12 cellular contexts compared by ENCODE assay signal in the genomic region with DNA sequence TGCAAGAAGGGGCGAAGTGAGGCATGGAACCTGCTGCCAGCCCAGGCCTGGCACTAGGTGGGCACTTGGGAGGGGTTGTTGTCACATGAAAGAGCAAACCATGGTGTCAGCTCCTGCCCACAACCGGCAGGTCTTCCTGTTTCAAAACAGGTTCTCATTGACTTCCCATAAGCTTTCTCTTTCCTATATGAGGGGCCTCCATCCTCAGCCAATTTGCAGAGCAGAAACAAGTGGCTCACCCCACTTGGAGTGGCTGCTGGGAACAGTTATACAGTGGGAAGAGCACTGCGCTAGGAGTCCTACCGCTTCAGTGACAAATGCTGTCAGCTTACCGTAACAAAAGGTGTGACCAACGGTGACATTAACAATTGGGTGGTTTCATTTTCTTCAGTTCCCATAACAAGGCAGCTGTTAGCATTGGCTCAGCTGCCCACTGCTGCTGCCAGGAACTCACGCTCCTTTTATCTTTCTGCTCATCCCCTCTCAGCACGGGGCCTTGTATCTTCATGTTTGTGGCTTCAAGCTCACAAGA. TPM values are rescaled to one million over a fixed set of nuclear protein-coding genes. Genes with fewer than 3 reads are reported as not detected.
DNase-seq lines count a peak whose midpoint lies in the region; ATAC-seq, FAIRE-seq and TF ChIP-seq lines count a peak whose summit lies in the region.
"Had no signal": no experiment of that assay in that cellular context is flagged by ENCODE, and none has a peak within 500 bp of the region (broad histone marks: within the 10 kb centered on the region; RNA-seq: fewer than 3 reads in every experiment).

No MANE protein-coding gene starts in this region.

- H3K4me3 Mint-ChIP-seq in CD8-positive, alpha-beta memory T cell: peak overlapping the region; percentile 11 to 90 (median 79)
- H3K4me3 Mint-ChIP-seq in mesothelial cell of epicardium: no peak overlapping the region

- CTCF ChIA-PET in CD8-positive, alpha-beta memory T cell (lab: Charles Lee): interaction anchor here (0.5 to 3.4 kb wide), 11 partner anchors 9 to 45 kb away, joined by 3 to 17 read pairs (median 8); a partner anchor contains a TSS
- CTCF ChIA-PET in K562 (lab: Yijun Ruan, JAX; ENCODE audit: low intra/inter-chr PET ratio): no interaction called here

- H3K27ac ChIP-seq in CD8-positive, alpha-beta memory T cell (ENCODE audit: low read depth, low read length): peak overlapping the region; percentile 35
- H3K27ac ChIP-seq in K562 (ENCODE audit: extremely low read depth, low read depth, low read length): no peak overlapping the region
- H3K27ac ChIP-seq: GM23248, SJSA1 had no signal

- no peaks in the 10 kb centered on the region for H3K79me2 ChIP-seq in K562 (ENCODE audit: control insufficient read depth, insufficient read depth, low read length)

- H3K36me3 ChIP-seq in CD8-positive, alpha-beta memory T cell (ENCODE audit: insufficient read depth, low read length): peaks cover 26% of the 10 kb centered on the region
- H3K36me3 ChIP-seq in K562 (ENCODE audit: control insufficient read depth, insufficient read depth, low read length): peaks cover 26% of the 10 kb centered on the region; the same call in 2 of the 3 replicates
- H3K36me3 ChIP-seq: right lobe of liver, SJSA1 had no signal

- BruUV-seq in K562 (replicated peaks; lab: Mats Ljungman, UMichigan): no TSS peak

- TF ChIP-seq CTCF in K562 (IDR thresholded peaks at IDR 0.05 in 2 of 3, conservative IDR thresholded peaks at IDR 0.05 in 1 of 3; ENCODE audit: insufficient read depth in 2 of 3, low read depth in 1 of 3, low read length in 3 of 3) (no peak), mesothelial cell of epicardium (IDR thresholded peaks at IDR 0.05; ENCODE audit: unreplicated experiment) (no peak)

- H3K27ac Mint-ChIP-seq in CD8-positive, alpha-beta memory T cell: peak overlapping the region; percentile 46 to 99 (median 96)
- H3K27ac Mint-ChIP-seq in mesothelial cell of epicardium: no peak overlapping the region

- H3K36me3 Mint-ChIP-seq in CD8-positive, alpha-beta memory T cell: peaks cover 15 to 37% (median 15%) of the 10 kb centered on the region in 3 donors
- H3K36me3 Mint-ChIP-seq in mesothelial cell of epicardium: no peaks in the 10 kb centered on the region

- H3K4me1 Mint-ChIP-seq in CD8-positive, alpha-beta memory T cell: peaks cover 85 to 91% (median 90%) of the 10 kb centered on the region in 3 donors
- H3K4me1 Mint-ChIP-seq in mesothelial cell of epicardium: peaks cover 1% of the 10 kb centered on the region

- no peaks in the 10 kb centered on the region for H3K27me3 ChIP-seq in CD8-positive, alpha-beta memory T cell (ENCODE audit: insufficient read depth, low read length, poor library complexity, severe bottlenecking)
- H3K27me3 ChIP-seq in K562 (ENCODE audit: control insufficient read depth in 2 of 2, insufficient read depth in 2 of 2, low read length in 2 of 2): no peaks in the 10 kb centered on the region; a peak in 1 of 5 replicates
- H3K27me3 ChIP-seq: right lobe of liver had no signal

- H3K9me3 ChIP-seq in CD8-positive, alpha-beta memory T cell (ENCODE audit: low read length): no peaks in the 10 kb centered on the region
- no peaks in the 10 kb centered on the region for H3K9me3 ChIP-seq in K562 (replicated peaks; ENCODE audit: control insufficient read depth, insufficient read depth, low read depth, low read length)
- H3K9me3 ChIP-seq: right lobe of liver, SJSA1 had no signal

- H3K9me1 ChIP-seq in K562 (ENCODE audit: control insufficient read depth, insufficient read depth, low read length): no peaks in the 10 kb centered on the region

- POLR2A ChIA-PET in CD8-positive, alpha-beta memory T cell (lab: Charles Lee): interaction anchor here (0.6 to 3.2 kb wide), 12 partner anchors 9 to 687 kb away, joined by 3 to 33 read pairs (median 4); a partner anchor contains a TSS
- POLR2A ChIA-PET in K562 (lab: Yijun Ruan, JAX): interaction anchor here (0.5 to 1.1 kb wide), 4 partner anchors 8 to 86 kb away, joined by 3 to 4 read pairs (median 4); a partner anchor contains a TSS

- peaks cover 95% of the 10 kb centered on the region for H3K4me1 ChIP-seq in CD8-positive, alpha-beta memory T cell (ENCODE audit: insufficient read depth, low read length)
- H3K4me1 ChIP-seq in K562 (replicated peaks in 1 of 2; ENCODE audit: control insufficient read depth in 2 of 2, insufficient read depth in 2 of 2, low read length in 2 of 2): no peaks in the 10 kb centered on the region; a peak in 1 of 5 replicates
- H3K4me1 ChIP-seq: right lobe of liver, SJSA1 had no signal

- H3K4me2 ChIP-seq in K562 (ENCODE audit: insufficient read depth, low read length): no peak overlapping the region

- no peak for TF ChIP-seq EP300 in K562 (IDR thresholded peaks at IDR 0.05; ENCODE audit: low read length)

- DNase-seq in CD8-positive, alpha-beta memory T cell: peak; percentile 37 to 82 (median 77)
- DNase-seq in NOMO-1 treated with dmso at 0.1 percent for 144 hours (lab: John Stamatoyannopoulos, UW; ENCODE audit: unreplicated experiment) (peak; percentile 28), K562 (ENCODE audit: extremely low read depth in 1 of 4, low spot score in 3 of 4) (no peak), DMS 273 (lab: John Stamatoyannopoulos, UW; ENCODE audit: unreplicated experiment) (no peak), mesothelial cell of epicardium (ENCODE audit: low spot score in 2 of 2, unreplicated experiment in 2 of 2) (no peak), hepatic stellate cell (ENCODE audit: low spot score) (no peak)
- DNase-seq: GM23248, NCI-H2171 treated with DMSO at 0.1 percent for 48 hours, right lobe of liver had no signal

- no peak for FAIRE-seq in K562 (lab: Jason Lieb, UNC)

- WGBS in K562 (ENCODE audit: insufficient coverage, low coverage, missing lambda C conversion rate): 52% methylated on average over 7 of the region's 8 CpGs

- no peak overlapping the region for H3K9ac ChIP-seq in K562 (ENCODE audit: insufficient read depth in 1 of 2, low read depth in 2 of 2, low read length in 2 of 2)
- H3K9ac ChIP-seq: GM23248 had no signal

- H3K4me3 ChIP-seq in CD8-positive, alpha-beta memory T cell (ENCODE audit: low read length): peak overlapping the region; percentile 53
- no peak overlapping the region for H3K4me3 ChIP-seq in K562
- H3K4me3 ChIP-seq: GM23248, right lobe of liver, SJSA1 had no signal

- TF ChIP-seq POLR2A in K562 (conservative IDR thresholded peaks at IDR 0.05): no peak

- ATAC-seq in K562: no peak
- ATAC-seq: esophagus mucosa had no signal

- H2AFZ ChIP-seq in K562 (ENCODE audit: low read depth, low read length): no peak overlapping the region
- H2AFZ ChIP-seq: GM23248 had no signal

- intact Hi-C loops in K562 (cut with micrococcal nuclease): no loop called here

- H3K27me3 Mint-ChIP-seq in CD8-positive, alpha-beta memory T cell: no peaks in the 10 kb centered on the region
- peaks cover 30% of the 10 kb centered on the region for H3K27me3 Mint-ChIP-seq in mesothelial cell of epicardium (ENCODE audit: low read depth)

- peaks cover 0 to 2% (median 0%) of the 10 kb centered on the region in 5 donors for H3K9me3 Mint-ChIP-seq in CD8-positive, alpha-beta memory T cell
- H3K9me3 Mint-ChIP-seq in mesothelial cell of epicardium: peaks cover 4% of the 10 kb centered on the region

- no peaks in the 10 kb centered on the region for H4K20me1 ChIP-seq in K562 (replicated peaks; ENCODE audit: control insufficient read depth, insufficient read depth, low read length)

- in situ Hi-C loops in K562 (cut with MboI): no loop called here

- no peak for TF ChIP-seq RAD21 in K562 (CRISPR knock-in tag; conservative IDR thresholded peaks at IDR 0.05 in 1 of 2, IDR thresholded peaks at IDR 0.05 in 1 of 2)

RNA-seq across cellular contexts. Expression of a gene that starts 10.2 kb away (rescaled TPM):
- total RNA-seq in CD8-positive, alpha-beta memory T cell: under 1 TPM; 0.24 to 0.62 TPM
- 0.59 TPM for polyA plus RNA-seq in CD8-positive, alpha-beta memory T cell
- total RNA-seq in K562 (2011; cell fraction: chromatin; rRNA removed; ENCODE audit: low replicate concordance): 0.07 TPM in 1 of 2 replicates, not detected in the other
- not detected in 2 replicates for total RNA-seq in K562 (2011; cell fraction: nucleolus; rRNA removed)
- total RNA-seq in K562 (2011; cell fraction: nucleoplasm; rRNA removed): 0.07 TPM in 1 of 2 replicates, not detected in the other
- total RNA-seq in K562 (2014; rRNA removed) (not detected in 2 replicates), K562 (2014; rRNA removed; fragmentation: Illumina TruSeq; extraction: Trizol) (not detected in 2 replicates), K562 (2015; rRNA removed; fragmentation: Illumina TruSeq; extraction: Trizol) (not detected in 2 replicates), K562 (2021) (not detected in 2 replicates), mesothelial cell of epicardium (0.61 to 0.82 TPM (median 0.69 TPM) in 3 replicates)
- polyA plus RNA-seq in K562 (2011; rRNA removed) (0.03 TPM in 1 of 2 replicates, not detected in the other), K562 (2014; fragmentation: Illumina TruSeq; extraction: Trizol) (not detected in 2 replicates), K562 (2014; fragmentation: Nextera tagmentation; extraction: Ambion mirVana) (not detected), K562 (2014; rRNA removed) (not detected in 2 replicates)
- polyA plus RNA-seq in K562 (2011; cell fraction: cytosol; rRNA removed): 0.01 and 0.03 TPM in 2 replicates
- 0.09 TPM in 1 of 2 replicates, not detected in the other for polyA plus RNA-seq in K562 (2011; cell fraction: nucleus; rRNA removed)
- 0.01 TPM in 1 of 2 replicates, not detected in the other for polyA plus RNA-seq in K562 (2012)
- polyA minus RNA-seq in K562 (2011; rRNA and poly(A)+ RNA removed): not detected in 2 replicates
- polyA minus RNA-seq in K562 (2011; cell fraction: cytosol; rRNA and poly(A)+ RNA removed): not detected in 2 replicates
- not detected in 2 replicates for polyA minus RNA-seq in K562 (2011; cell fraction: nucleus; rRNA and poly(A)+ RNA removed)
- total RNA-seq: esophagus mucosa, GM23248, kidney epithelial cell, right lobe of liver, SJSA1 had no signal
- polyA plus RNA-seq: GM23248 had no signal

RNA-seq across cellular contexts. Expression of a gene that starts 21.6 kb away (rescaled TPM):
- total RNA-seq in CD8-positive, alpha-beta memory T cell: 100 to 1,000 TPM; 433 to 452 TPM
- polyA plus RNA-seq in CD8-positive, alpha-beta memory T cell: 1,206 TPM
- total RNA-seq in K562 (2011; cell fraction: chromatin; rRNA removed; ENCODE audit: low replicate concordance): 47.8 and 143 TPM in 2 replicates
- total RNA-seq in K562 (2011; cell fraction: nucleolus; rRNA removed): 99.9 and 118 TPM in 2 replicates
- 74.1 and 109 TPM in 2 replicates for total RNA-seq in K562 (2011; cell fraction: nucleoplasm; rRNA removed)
- 40.4 and 59.3 TPM in 2 replicates for total RNA-seq in K562 (2014; rRNA removed)
- 18.6 and 22.7 TPM in 2 replicates for total RNA-seq in K562 (2014; rRNA removed; fragmentation: Illumina TruSeq; extraction: Trizol)
- total RNA-seq in K562 (2015; rRNA removed; fragmentation: Illumina TruSeq; extraction: Trizol): 45.1 and 50.1 TPM in 2 replicates
- 82.8 and 95.3 TPM in 2 replicates for total RNA-seq in K562 (2021)
- 43.3 and 102 TPM in 2 replicates for polyA plus RNA-seq in K562 (2011; rRNA removed)
- 74.7 and 120 TPM in 2 replicates for polyA plus RNA-seq in K562 (2011; cell fraction: cytosol; rRNA removed)
- 95.0 and 171 TPM in 2 replicates for polyA plus RNA-seq in K562 (2011; cell fraction: nucleus; rRNA removed)
- polyA plus RNA-seq in K562 (2012): 151 and 373 TPM in 2 replicates
- polyA plus RNA-seq in K562 (2014; fragmentation: Illumina TruSeq; extraction: Trizol): 103 and 132 TPM in 2 replicates
- 10 to 100 TPM; 25.4 to 26.8 TPM for polyA plus RNA-seq in K562 (2014; fragmentation: Nextera tagmentation; extraction: Ambion mirVana)
- polyA plus RNA-seq in K562 (2014; rRNA removed): 49.1 and 51.0 TPM in 2 replicates
- polyA minus RNA-seq in K562 (2011; rRNA and poly(A)+ RNA removed): 25.1 and 30.5 TPM in 2 replicates
- 62.2 and 68.9 TPM in 2 replicates for polyA minus RNA-seq in K562 (2011; cell fraction: cytosol; rRNA and poly(A)+ RNA removed)
- polyA minus RNA-seq in K562 (2011; cell fraction: nucleus; rRNA and poly(A)+ RNA removed): 69.4 and 73.9 TPM in 2 replicates
- 6.3 to 6.5 TPM (median 6.4 TPM) in 3 replicates for total RNA-seq in mesothelial cell of epicardium

RNA-seq across cellular contexts. Expression of a gene that starts 34.5 kb away (rescaled TPM):
- total RNA-seq in CD8-positive, alpha-beta memory T cell: 1 to 10 TPM; 3.6 to 4.3 TPM
- polyA plus RNA-seq in CD8-positive, alpha-beta memory T cell: 1.8 TPM
- 4.0 and 6.2 TPM in 2 replicates for total RNA-seq in K562 (2011; cell fraction: chromatin; rRNA removed; ENCODE audit: low replicate concordance)
- total RNA-seq in K562 (2011; cell fraction: nucleolus; rRNA removed): 4.3 and 4.5 TPM in 2 replicates
- total RNA-seq in K562 (2011; cell fraction: nucleoplasm; rRNA removed): 4.8 and 5.4 TPM in 2 replicates
- total RNA-seq in K562 (2014; rRNA removed) (0.18 and 0.41 TPM in 2 replicates), K562 (2014; rRNA removed; fragmentation: Illumina TruSeq; extraction: Trizol) (0.54 and 0.55 TPM in 2 replicates), K562 (2015; rRNA removed; fragmentation: Illumina TruSeq; extraction: Trizol) (0.40 and 0.53 TPM in 2 replicates), K562 (2021) (0.75 and 0.81 TPM in 2 replicates), mesothelial cell of epicardium (51.8 to 58.3 TPM (median 54.1 TPM) in 3 replicates)
- polyA plus RNA-seq in K562 (2011; rRNA removed) (0.92 and 1.6 TPM in 2 replicates), K562 (2014; fragmentation: Illumina TruSeq; extraction: Trizol) (0.68 and 1.1 TPM in 2 replicates), K562 (2014; fragmentation: Nextera tagmentation; extraction: Ambion mirVana) (under 1 TPM; 0.20 to 0.21 TPM), K562 (2014; rRNA removed) (0.70 and 0.91 TPM in 2 replicates)
- 0.52 and 0.83 TPM in 2 replicates for polyA plus RNA-seq in K562 (2011; cell fraction: cytosol; rRNA removed)
- 7.9 and 8.6 TPM in 2 replicates for polyA plus RNA-seq in K562 (2011; cell fraction: nucleus; rRNA removed)
- 0.60 and 4.1 TPM in 2 replicates for polyA plus RNA-seq in K562 (2012)
- 1.9 and 2.3 TPM in 2 replicates for polyA minus RNA-seq in K562 (2011; rRNA and poly(A)+ RNA removed)
- polyA minus RNA-seq in K562 (2011; cell fraction: cytosol; rRNA and poly(A)+ RNA removed): 0.67 and 1.4 TPM in 2 replicates
- polyA minus RNA-seq in K562 (2011; cell fraction: nucleus; rRNA and poly(A)+ RNA removed): 6.1 and 9.6 TPM in 2 replicates

RNA-seq across cellular contexts. Expression of a gene that starts 59.8 kb away (rescaled TPM):
- total RNA-seq in CD8-positive, alpha-beta memory T cell: 10 to 100 TPM; 23.1 to 24.7 TPM
- polyA plus RNA-seq in CD8-positive, alpha-beta memory T cell: 80.2 TPM
- 1.6 and 4.0 TPM in 2 replicates for total RNA-seq in K562 (2011; cell fraction: chromatin; rRNA removed; ENCODE audit: low replicate concordance)
- total RNA-seq in K562 (2011; cell fraction: nucleolus; rRNA removed): 0.39 and 1.7 TPM in 2 replicates
- total RNA-seq in K562 (2011; cell fraction: nucleoplasm; rRNA removed): 1.1 and 1.5 TPM in 2 replicates
- total RNA-seq in K562 (2014; rRNA removed) (0.33 and 0.68 TPM in 2 replicates), K562 (2014; rRNA removed; fragmentation: Illumina TruSeq; extraction: Trizol) (0.10 and 0.18 TPM in 2 replicates), K562 (2015; rRNA removed; fragmentation: Illumina TruSeq; extraction: Trizol) (0.54 and 0.60 TPM in 2 replicates), K562 (2021) (0.58 and 0.75 TPM in 2 replicates), mesothelial cell of epicardium (0.11 TPM in 1 of 3 replicates, not detected in the others)
- polyA plus RNA-seq in K562 (2011; rRNA removed) (2.0 and 2.5 TPM in 2 replicates), K562 (2014; fragmentation: Illumina TruSeq; extraction: Trizol) (0.28 and 0.33 TPM in 2 replicates), K562 (2014; fragmentation: Nextera tagmentation; extraction: Ambion mirVana) (under 1 TPM in 1 of 2 experiments, not detected in 1; 0.03 TPM), K562 (2014; rRNA removed) (0.73 and 1.1 TPM in 2 replicates)
- 1.4 and 2.9 TPM in 2 replicates for polyA plus RNA-seq in K562 (2011; cell fraction: cytosol; rRNA removed)
- polyA plus RNA-seq in K562 (2011; cell fraction: nucleus; rRNA removed): 6.2 and 14.7 TPM in 2 replicates
- 1.3 and 1.6 TPM in 2 replicates for polyA plus RNA-seq in K562 (2012)
- 1.7 and 1.8 TPM in 2 replicates for polyA minus RNA-seq in K562 (2011; rRNA and poly(A)+ RNA removed)
- 1.6 TPM in 1 of 2 replicates, not detected in the other for polyA minus RNA-seq in K562 (2011; cell fraction: cytosol; rRNA and poly(A)+ RNA removed)
- 1.6 and 2.6 TPM in 2 replicates for polyA minus RNA-seq in K562 (2011; cell fraction: nucleus; rRNA and poly(A)+ RNA removed)
- total RNA-seq: GM23248, kidney epithelial cell had no signal
- polyA plus RNA-seq: GM23248 had no signal

Comparison
In these comparisons a context has a peak if more than half of its experiments do, and no peak if none do; other contexts are left out.
1. DNase-seq: peak in CD8-positive, alpha-beta memory T cell (5 of 5) and NOMO-1 treated with dmso at 0.1 percent for 144 hours (single experiment); none in K562 (0 of 4), DMS 273 (single experiment), mesothelial cell of epicardium (0 of 2) and hepatic stellate cell (single experiment).